8 cellular contexts compared by ENCODE assay signal in the genomic region with DNA sequence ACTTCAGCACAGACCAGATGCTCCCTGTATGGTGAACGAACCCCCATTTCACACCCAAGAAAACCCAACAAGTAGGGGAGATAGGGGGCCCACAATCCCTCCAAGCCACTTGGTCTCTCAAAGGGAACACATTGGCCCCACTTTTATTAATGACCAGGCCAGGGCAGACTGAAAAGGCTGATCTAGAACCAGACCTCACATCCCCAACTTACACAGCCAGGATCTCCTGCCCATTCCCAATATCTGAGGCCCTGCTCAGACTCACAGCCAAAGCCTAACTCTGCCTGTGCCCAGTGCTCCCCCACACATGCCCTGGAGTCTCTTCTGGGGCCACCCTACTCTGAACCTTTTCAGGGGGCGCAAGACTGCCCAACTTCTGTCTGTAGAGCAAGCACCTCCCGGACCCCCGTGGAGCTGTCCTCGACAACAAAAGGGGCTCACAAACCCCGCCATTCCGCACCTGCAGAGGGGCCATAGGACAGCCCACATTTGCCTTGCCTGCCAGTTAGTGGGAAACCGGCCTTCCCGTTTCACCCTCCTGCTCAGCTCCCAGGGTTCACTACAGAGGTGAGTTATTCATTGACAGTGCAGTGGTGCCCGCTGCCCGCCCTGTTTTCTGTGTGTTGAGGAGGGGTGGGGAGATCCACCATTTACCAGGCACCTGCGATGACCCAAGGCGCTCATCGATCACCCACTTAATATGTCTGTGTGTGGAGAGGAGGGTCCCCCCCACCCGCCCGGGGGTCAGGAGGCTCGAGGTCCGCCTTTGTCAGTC. TPM values are rescaled to one million over a fixed set of nuclear protein-coding genes. Genes with fewer than 3 reads are reported as not detected.
DNase-seq lines count a peak whose midpoint lies in the region; TF ChIP-seq lines count a peak whose summit lies in the region.

No MANE protein-coding gene starts in this region.

- TF ChIP-seq EP300 in SK-N-SH (IDR thresholded peaks at IDR 0.05; ENCODE audit: borderline replicate concordance in 1 of 2, low read depth in 1 of 2, low read length in 1 of 2) = no peak

- peak overlapping the region; percentile 73 to 79 for H3K4me3 ChIP-seq in SK-N-SH (ENCODE audit: low read depth in 2 of 2, low read length in 1 of 2)

- H3K36me3 ChIP-seq in SK-N-SH (replicated peaks in 1 of 2; ENCODE audit: control insufficient read depth in 1 of 2, insufficient read depth in 2 of 2, low read length in 1 of 2) = peaks cover 3 to 15% of the 10 kb centered on the region in 2 experiments

- peak overlapping the region; percentile 99 for H3K4me2 ChIP-seq in SK-N-SH

- peak overlapping the region; percentile 84 for H3K9ac ChIP-seq in SK-N-SH

- no peaks in the 10 kb centered on the region for H3K9me2 ChIP-seq in SK-N-SH

- no peaks in the 10 kb centered on the region for H3K9me3 ChIP-seq in SK-N-SH

- POLR2A ChIA-PET in SK-N-SH (lab: Yijun Ruan, JAX) = interaction anchor here (0.6 to 1.4 kb wide), 8 partner anchors 9 to 162 kb away, joined by 3 to 11 read pairs (median 4); a partner anchor contains a TSS

- H3K27me3 ChIP-seq in SK-N-SH (ENCODE audit: insufficient read depth) = no peaks in the 10 kb centered on the region

- no peak for TF ChIP-seq CTCF in SK-N-SH (IDR thresholded peaks at IDR 0.05)

- peak overlapping the region in 1 of 2 experiments; percentile 89; a peak in 2 of 4 replicates for H3K27ac ChIP-seq in SK-N-SH (ENCODE audit: low read depth in 2 of 2, low read length in 1 of 2)

- peaks cover 7 to 49% of the 10 kb centered on the region in 2 experiments; a peak in 2 of 4 replicates for H3K4me1 ChIP-seq in SK-N-SH (ENCODE audit: control insufficient read depth in 1 of 2, insufficient read depth in 2 of 2, low read depth in 1 of 2, low read length in 1 of 2)

- TF ChIP-seq RAD21 in SK-N-SH (IDR thresholded peaks at IDR 0.05; ENCODE audit: low read length) = no peak

- CTCF ChIA-PET in SK-N-SH (lab: Yijun Ruan, JAX) = interaction anchor here (0.8 to 13.2 kb wide), 5 partner anchors 11 to 234 kb away, joined by 3 to 399 read pairs (median 6); a partner anchor contains a TSS

- peaks cover 46% of the 10 kb centered on the region for H3K79me2 ChIP-seq in SK-N-SH (ENCODE audit: insufficient read depth)

- no peaks in the 10 kb centered on the region for H4K20me1 ChIP-seq in SK-N-SH (ENCODE audit: insufficient read depth)

- H2AFZ ChIP-seq in SK-N-SH (ENCODE audit: low read depth) = no peak overlapping the region

- peak; percentile 1 for DNase-seq in DMS79 treated with DMSO at 0.1 percent for 48 hours (lab: John Stamatoyannopoulos, UW)
- DNase-seq in DMS79 (lab: John Stamatoyannopoulos, UW) = no peak
- no peak for DNase-seq in SK-N-SH
- DNase-seq in glomerular visceral epithelial cell (ENCODE audit: extremely low spot score) = peak; percentile 69
- DNase-seq in retina = peak; percentile 63
- DNase-seq in NCI-H2029 (lab: John Stamatoyannopoulos, UW) = no peak
- no peak for DNase-seq in DMS114 treated with DMSO at 0.1 percent for 48 hours (lab: John Stamatoyannopoulos, UW; ENCODE audit: unreplicated experiment)
- no peak for DNase-seq in stimulated activated CD4-positive, alpha-beta T cell treated with anti-CD3 and anti-CD28 coated beads, Interleukin-1b, Interleukin-23, amount 100 ng/mL, for 48 hours

- H3F3A ChIP-seq in SK-N-SH (replicated peaks; ENCODE audit: insufficient read depth) = no peaks in the 10 kb centered on the region

- WGBS in SK-N-SH (ENCODE audit: low lambda C conversion rate) = 43% methylated on average over 6 of the region's 18 CpGs

TF ChIP-seq in SK-N-SH, 30 proteins besides CTCF, POLR2A, EP300 and RAD21:
- no peak for TF ChIP-seq FOXJ3 (CRISPR knock-in tag; IDR thresholded peaks at IDR 0.05)
- TF ChIP-seq NRF1 (IDR thresholded peaks at IDR 0.05; ENCODE audit: low read depth, low read length) = no peak
- TF ChIP-seq POLR2AphosphoS5 (IDR thresholded peaks at IDR 0.05; ENCODE audit: low read depth, low read length) = no peak
- TF ChIP-seq, protein P1, sequence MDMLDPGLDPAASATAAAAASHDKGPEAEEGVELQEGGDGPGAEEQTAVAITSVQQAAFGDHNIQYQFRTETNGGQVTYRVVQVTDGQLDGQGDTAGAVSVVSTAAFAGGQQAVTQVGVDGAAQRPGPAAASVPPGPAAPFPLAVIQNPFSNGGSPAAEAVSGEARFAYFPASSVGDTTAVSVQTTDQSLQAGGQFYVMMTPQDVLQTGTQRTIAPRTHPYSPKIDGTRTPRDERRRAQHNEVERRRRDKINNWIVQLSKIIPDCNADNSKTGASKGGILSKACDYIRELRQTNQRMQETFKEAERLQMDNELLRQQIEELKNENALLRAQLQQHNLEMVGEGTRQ (IDR thresholded peaks at IDR 0.05; ENCODE audit: borderline replicate concordance, low read depth, low read length) = no peak
- no peak for TF ChIP-seq FOXM1 (IDR thresholded peaks at IDR 0.05; ENCODE audit: low read depth)
- no peak for TF ChIP-seq JUND (IDR thresholded peaks at IDR 0.05)
- no peak for TF ChIP-seq ELF1 (IDR thresholded peaks at IDR 0.05)
- no peak for TF ChIP-seq TCF12 (IDR thresholded peaks at IDR 0.05)
- no peak for TF ChIP-seq FOSL2 (IDR thresholded peaks at IDR 0.05; ENCODE audit: borderline replicate concordance, low read depth)
- TF ChIP-seq, protein P2, sequence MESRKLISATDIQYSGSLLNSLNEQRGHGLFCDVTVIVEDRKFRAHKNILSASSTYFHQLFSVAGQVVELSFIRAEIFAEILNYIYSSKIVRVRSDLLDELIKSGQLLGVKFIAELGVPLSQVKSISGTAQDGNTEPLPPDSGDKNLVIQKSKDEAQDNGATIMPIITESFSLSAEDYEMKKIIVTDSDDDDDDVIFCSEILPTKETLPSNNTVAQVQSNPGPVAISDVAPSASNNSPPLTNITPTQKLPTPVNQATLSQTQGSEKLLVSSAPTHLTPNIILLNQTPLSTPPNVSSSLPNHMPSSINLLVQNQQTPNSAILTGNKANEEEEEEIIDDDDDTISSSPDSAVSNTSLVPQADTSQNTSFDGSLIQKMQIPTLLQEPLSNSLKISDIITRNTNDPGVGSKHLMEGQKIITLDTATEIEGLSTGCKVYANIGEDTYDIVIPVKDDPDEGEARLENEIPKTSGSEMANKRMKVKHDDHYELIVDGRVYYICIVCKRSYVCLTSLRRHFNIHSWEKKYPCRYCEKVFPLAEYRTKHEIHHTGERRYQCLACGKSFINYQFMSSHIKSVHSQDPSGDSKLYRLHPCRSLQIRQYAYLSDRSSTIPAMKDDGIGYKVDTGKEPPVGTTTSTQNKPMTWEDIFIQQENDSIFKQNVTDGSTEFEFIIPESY (IDR thresholded peaks at IDR 0.05; ENCODE audit: borderline replicate concordance, low read depth) = no peak
- no peak for TF ChIP-seq CHD2 (IDR thresholded peaks at IDR 0.05; ENCODE audit: low read length, partially characterized antibody)

RNA-seq across cellular contexts. Expression of a gene that starts 1.6 kb away (rescaled TPM):
- 38.0 and 39.8 TPM in 2 replicates for polyA plus RNA-seq in SK-N-SH (2012; rRNA removed)
- 6.5 and 13.9 TPM in 2 replicates for polyA plus RNA-seq in SK-N-SH (2012; cell fraction: cytosol; rRNA removed)
- 195 and 267 TPM in 2 replicates for polyA plus RNA-seq in SK-N-SH (2012; cell fraction: nucleus; rRNA removed)

RNA-seq across cellular contexts. Expression of a gene that starts 11.6 kb away (rescaled TPM):
- 24.2 and 29.6 TPM in 2 replicates for polyA plus RNA-seq in SK-N-SH (2012; rRNA removed)
- 22.7 and 27.4 TPM in 2 replicates for polyA plus RNA-seq in SK-N-SH (2012; cell fraction: cytosol; rRNA removed)
- 15.3 and 20.4 TPM in 2 replicates for polyA plus RNA-seq in SK-N-SH (2012; cell fraction: nucleus; rRNA removed)

RNA-seq across cellular contexts. Expression of a gene that starts 11.8 kb away (rescaled TPM):
- 393 and 438 TPM in 2 replicates for polyA plus RNA-seq in SK-N-SH (2012; rRNA removed)
- 655 and 1,170 TPM in 2 replicates for polyA plus RNA-seq in SK-N-SH (2012; cell fraction: cytosol; rRNA removed)
- 91.0 and 95.9 TPM in 2 replicates for polyA plus RNA-seq in SK-N-SH (2012; cell fraction: nucleus; rRNA removed)

RNA-seq across cellular contexts. Expression of a gene that starts 18.3 kb away (rescaled TPM):
- 5.6 and 6.5 TPM in 2 replicates for polyA plus RNA-seq in SK-N-SH (2012; rRNA removed)
- polyA plus RNA-seq in SK-N-SH (2012; cell fraction: cytosol; rRNA removed) = 4.0 and 4.3 TPM in 2 replicates
- 12.5 and 14.9 TPM in 2 replicates for polyA plus RNA-seq in SK-N-SH (2012; cell fraction: nucleus; rRNA removed)

RNA-seq across cellular contexts. Expression of a gene that starts 56.3 kb away (rescaled TPM):
- 0.07 TPM in 1 of 2 replicates, not detected in the other for polyA plus RNA-seq in SK-N-SH (2012; rRNA removed)
- 0.04 TPM in 1 of 2 replicates, not detected in the other for polyA plus RNA-seq in SK-N-SH (2012; cell fraction: cytosol; rRNA removed)
- 0.11 and 0.13 TPM in 2 replicates for polyA plus RNA-seq in SK-N-SH (2012; cell fraction: nucleus; rRNA removed)

Comparison
In these comparisons a context has a peak if more than half of its experiments do, and no peak if none do; other contexts are left out.
1. DNase-seq: peak in DMS79 treated with DMSO at 0.1 percent for 48 hours (single experiment), glomerular visceral epithelial cell (single experiment) and retina (single experiment); none in DMS79 (single experiment), SK-N-SH (single experiment), NCI-H2029 (single experiment), DMS114 treated with DMSO at 0.1 percent for 48 hours (single experiment) and stimulated activated CD4-positive, alpha-beta T cell treated with anti-CD3 and anti-CD28 coated beads, Interleukin-1b, Interleukin-23, amount 100 ng/mL, for 48 hours (single experiment).